ENCODE assay signal across 14 cellular contexts in the genomic region with DNA sequence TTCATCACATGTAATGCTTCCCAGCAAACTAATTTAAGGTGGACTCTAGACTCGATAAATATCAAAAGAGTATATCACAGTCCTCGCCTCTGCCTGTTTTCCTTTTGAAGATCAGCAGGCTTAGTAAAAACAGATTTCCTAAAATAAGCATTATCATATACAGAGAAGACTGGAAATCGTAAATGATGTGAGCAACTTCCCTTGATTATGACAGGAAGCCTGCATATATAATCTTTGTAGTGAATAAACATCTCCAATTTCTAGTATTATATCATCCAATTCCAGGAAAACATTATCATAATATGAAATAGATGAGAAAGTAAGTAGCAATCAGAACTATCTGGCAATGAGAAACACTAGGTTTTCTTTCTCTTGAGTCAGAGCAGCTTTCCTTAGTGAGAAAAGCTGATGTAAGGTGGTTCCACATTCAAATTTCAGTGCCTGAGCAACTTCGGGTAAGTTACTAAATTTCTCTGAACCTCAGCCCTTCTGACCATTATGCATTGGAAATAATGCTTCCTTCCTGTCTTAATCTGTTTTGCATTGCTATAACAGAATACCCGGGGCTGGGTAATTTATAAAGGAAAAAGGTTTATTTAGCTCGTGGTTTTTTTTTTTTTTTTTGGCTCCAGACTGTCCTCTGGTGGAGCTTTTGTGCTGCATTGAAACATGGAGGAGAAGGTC. TPM values are rescaled to one million over a fixed set of nuclear protein-coding genes. Genes with fewer than 3 reads are reported as not detected.
A peak's percentile ranks its signal among the peaks of the same experiment; 100 is the strongest.
DNase-seq lines count a peak whose midpoint lies in the region; ATAC-seq and TF ChIP-seq lines count a peak whose summit lies in the region.
"Had no signal": no experiment of that assay in that cellular context is flagged by ENCODE, and none has a peak within 500 bp of the region (broad histone marks: within the 10 kb centered on the region; RNA-seq: fewer than 3 reads in every experiment).

No MANE protein-coding gene starts in this region.

- no peaks in the 10 kb centered on the region for H3K9me2 ChIP-seq in OCI-LY1 (ENCODE audit: low read depth, low read length)

- H3K27me3 ChIP-seq in OCI-LY1 (ENCODE audit: insufficient read depth, low read length) = no peaks in the 10 kb centered on the region
- H3K27me3 ChIP-seq: BLaER1 treated with 17β-estradiol and CSF1 and Interleukin-3, amounts not matched to agents 10 nM and 100 nM had no signal

- TF ChIP-seq CTCF in OCI-LY1 (IDR thresholded peaks at IDR 0.05; ENCODE audit: low read length) (peak; percentile 44), chondrocyte (IDR thresholded peaks at IDR 0.05) (peak; percentile 57)

- peaks cover 20% of the 10 kb centered on the region for H3K4me1 ChIP-seq in OCI-LY1 (ENCODE audit: insufficient read depth, low read length, severe bottlenecking)
- H3K4me1 ChIP-seq: BLaER1 treated with 17β-estradiol and CSF1 and Interleukin-3, amounts not matched to agents 10 nM and 100 nM had no signal

- no peak for DNase-seq in activated naive CD4-positive, alpha-beta T cell treated with anti-CD3 and anti-CD28 coated beads for 36 hours
- no peak for DNase-seq in activated naive CD4-positive, alpha-beta T cell (lab: John Stamatoyannopoulos, UW)
- no peak for DNase-seq in chondrocyte (ENCODE audit: low spot score)
- no peak for DNase-seq in stimulated activated effector memory CD8-positive, alpha-beta T cell treated with anti-CD3 and anti-CD28 coated beads, Interleukin-12 subunit alpha, Interleukin-12 subunit beta, amount 100 ng/mL, for 72 hours (ENCODE audit: low spot score in 2 of 2)
- DNase-seq in NCI-H446 treated with DMSO at 0.1 percent for 48 hours (lab: John Stamatoyannopoulos, UW) = no peak
- DNase-seq: activated CD8-positive, alpha-beta memory T cell treated with anti-CD3 and anti-CD28 coated beads for 24 hours; H7; left cardiac atrium; NCI-H510A; nucleus accumbens had no signal

- intact Hi-C loops in activated naive CD4-positive, alpha-beta T cell treated with anti-CD3 and anti-CD28 coated beads for 36 hours (cut with micrococcal nuclease) = loop anchor here (1.0 kb wide), 1 partner anchor 12 kb away; the partner anchor contains the start of gene POU2F1

- no peaks in the 10 kb centered on the region for H4K20me1 ChIP-seq in OCI-LY1 (ENCODE audit: insufficient read depth, low read length)
- H4K20me1 ChIP-seq: BLaER1 treated with 17β-estradiol and CSF1 and Interleukin-3, amounts not matched to agents 10 nM and 100 nM had no signal

- H3K36me3 ChIP-seq in OCI-LY1 (ENCODE audit: insufficient read depth, low read length) = no peaks in the 10 kb centered on the region

- H3K79me2 ChIP-seq in OCI-LY1 (ENCODE audit: insufficient read depth, low read length) = no peaks in the 10 kb centered on the region

- no peak overlapping the region for H3K4me2 ChIP-seq in OCI-LY1 (ENCODE audit: low read length)
- H3K4me2 ChIP-seq: BLaER1 treated with 17β-estradiol and CSF1 and Interleukin-3, amounts not matched to agents 10 nM and 100 nM had no signal

- H3K4me3 Mint-ChIP-seq in activated naive CD4-positive, alpha-beta T cell treated with anti-CD3 and anti-CD28 coated beads for 36 hours = no peak overlapping the region
- H3K4me3 Mint-ChIP-seq in chondrocyte (ENCODE audit: unreplicated experiment) = no peak overlapping the region
- H3K4me3 Mint-ChIP-seq in stimulated activated effector memory CD8-positive, alpha-beta T cell treated with anti-CD3 and anti-CD28 coated beads, Interleukin-12 subunit alpha, Interleukin-12 subunit beta, amount 100 ng/mL, for 72 hours = peak overlapping the region; percentile 29

- H3K9me3 Mint-ChIP-seq in activated naive CD4-positive, alpha-beta T cell treated with anti-CD3 and anti-CD28 coated beads for 36 hours = peaks cover 21% of the 10 kb centered on the region
- peaks cover 11% of the 10 kb centered on the region for H3K9me3 Mint-ChIP-seq in chondrocyte (ENCODE audit: low read depth)
- peaks cover 11% of the 10 kb centered on the region for H3K9me3 Mint-ChIP-seq in stimulated activated effector memory CD8-positive, alpha-beta T cell treated with anti-CD3 and anti-CD28 coated beads, Interleukin-12 subunit alpha, Interleukin-12 subunit beta, amount 100 ng/mL, for 72 hours

- H3K27ac ChIP-seq in OCI-LY1 (ENCODE audit: low read depth, low read length, poor library complexity, severe bottlenecking) = peak overlapping the region; percentile 91
- H3K27ac ChIP-seq: BLaER1 treated with 17β-estradiol and CSF1 and Interleukin-3, amounts not matched to agents 10 nM and 100 nM had no signal

- H3K9me3 ChIP-seq in OCI-LY1 (ENCODE audit: low read length) = peaks cover 16% of the 10 kb centered on the region

- no peak overlapping the region for H3K9ac ChIP-seq in OCI-LY1 (ENCODE audit: low read length)
- H3K9ac ChIP-seq: BLaER1 treated with 17β-estradiol and CSF1 and Interleukin-3, amounts not matched to agents 10 nM and 100 nM had no signal

- peak; percentile 89 for ATAC-seq in stimulated activated effector memory CD8-positive, alpha-beta T cell treated with anti-CD3 and anti-CD28 coated beads, Interleukin-12 subunit alpha, Interleukin-12 subunit beta, amount 100 ng/mL, for 72 hours
- ATAC-seq in GM18868 (IDR thresholded peaks at IDR 0.05; ENCODE audit: unreplicated experiment) (no peak), GM21515 (IDR thresholded peaks at IDR 0.05; ENCODE audit: unreplicated experiment) (no peak)
- ATAC-seq: left cardiac atrium had no signal

- H3K27me3 Mint-ChIP-seq in activated naive CD4-positive, alpha-beta T cell treated with anti-CD3 and anti-CD28 coated beads for 36 hours (ENCODE audit: low read depth) = no peaks in the 10 kb centered on the region
- H3K27me3 Mint-ChIP-seq in chondrocyte (ENCODE audit: low read depth) = no peaks in the 10 kb centered on the region

- CTCF ChIA-PET in activated naive CD4-positive, alpha-beta T cell treated with anti-CD3 and anti-CD28 coated beads for 36 hours (lab: Charles Lee) = interaction anchor here (0.6 to 1.0 kb wide), 3 partner anchors 12 to 347 kb away, joined by 4 to 5 read pairs (median 4); partner anchors contain the start of gene POU2F1

- H3K36me3 Mint-ChIP-seq in activated naive CD4-positive, alpha-beta T cell treated with anti-CD3 and anti-CD28 coated beads for 36 hours (ENCODE audit: low read depth) = peaks cover 2% of the 10 kb centered on the region
- H3K36me3 Mint-ChIP-seq in chondrocyte (ENCODE audit: low read depth) = no peaks in the 10 kb centered on the region
- no peaks in the 10 kb centered on the region for H3K36me3 Mint-ChIP-seq in stimulated activated effector memory CD8-positive, alpha-beta T cell treated with anti-CD3 and anti-CD28 coated beads, Interleukin-12 subunit alpha, Interleukin-12 subunit beta, amount 100 ng/mL, for 72 hours

- H2AFZ ChIP-seq in OCI-LY1 (ENCODE audit: low read length) = peak overlapping the region; percentile 24; the same call in 1 of the 2 replicates

- peak overlapping the region; percentile 91 for H3K27ac Mint-ChIP-seq in activated naive CD4-positive, alpha-beta T cell treated with anti-CD3 and anti-CD28 coated beads for 36 hours
- no peak overlapping the region for H3K27ac Mint-ChIP-seq in chondrocyte (ENCODE audit: unreplicated experiment)
- H3K27ac Mint-ChIP-seq in stimulated activated effector memory CD8-positive, alpha-beta T cell treated with anti-CD3 and anti-CD28 coated beads, Interleukin-12 subunit alpha, Interleukin-12 subunit beta, amount 100 ng/mL, for 72 hours = peak overlapping the region; percentile 81

- no peak overlapping the region for H3K4me3 ChIP-seq in OCI-LY1 (ENCODE audit: low read depth, low read length, poor library complexity, severe bottlenecking)
- H3K4me3 ChIP-seq: BLaER1 treated with 17β-estradiol and CSF1 and Interleukin-3, amounts not matched to agents 10 nM and 100 nM had no signal

- H3F3A ChIP-seq in OCI-LY1 (ENCODE audit: insufficient read depth, low read length) = peaks cover 7% of the 10 kb centered on the region; the same call in 1 of the 2 replicates

- peaks cover 9% of the 10 kb centered on the region for H3K4me1 Mint-ChIP-seq in activated naive CD4-positive, alpha-beta T cell treated with anti-CD3 and anti-CD28 coated beads for 36 hours (ENCODE audit: low read depth)
- peaks cover 21% of the 10 kb centered on the region for H3K4me1 Mint-ChIP-seq in chondrocyte (ENCODE audit: low read depth)
- H3K4me1 Mint-ChIP-seq in stimulated activated effector memory CD8-positive, alpha-beta T cell treated with anti-CD3 and anti-CD28 coated beads, Interleukin-12 subunit alpha, Interleukin-12 subunit beta, amount 100 ng/mL, for 72 hours = peaks cover 33% of the 10 kb centered on the region

RNA-seq across cellular contexts. Expression of gene POU2F1, which starts 12.6 kb away (rescaled TPM):
- 10 to 100 TPM; 17.6 to 19.4 TPM for total RNA-seq in activated naive CD4-positive, alpha-beta T cell treated with anti-CD3 and anti-CD28 coated beads for 36 hours
- 13.2 to 23.7 TPM (median 14.8 TPM) in 3 replicates for total RNA-seq in chondrocyte
